2 cellular contexts compared by ENCODE assay signal in genomic region chrX:28225508-28225907, GRCh38.
A peak's percentile ranks its signal among the peaks of the same experiment; 100 is the strongest.
TF ChIP-seq lines count a peak whose summit lies in the region.

No MANE protein-coding gene starts in this region.

TF ChIP-seq in A549, 52 proteins besides CTCF, POLR2A, EP300 and RAD21 (continued from another document):
- TF ChIP-seq, protein P1, sequence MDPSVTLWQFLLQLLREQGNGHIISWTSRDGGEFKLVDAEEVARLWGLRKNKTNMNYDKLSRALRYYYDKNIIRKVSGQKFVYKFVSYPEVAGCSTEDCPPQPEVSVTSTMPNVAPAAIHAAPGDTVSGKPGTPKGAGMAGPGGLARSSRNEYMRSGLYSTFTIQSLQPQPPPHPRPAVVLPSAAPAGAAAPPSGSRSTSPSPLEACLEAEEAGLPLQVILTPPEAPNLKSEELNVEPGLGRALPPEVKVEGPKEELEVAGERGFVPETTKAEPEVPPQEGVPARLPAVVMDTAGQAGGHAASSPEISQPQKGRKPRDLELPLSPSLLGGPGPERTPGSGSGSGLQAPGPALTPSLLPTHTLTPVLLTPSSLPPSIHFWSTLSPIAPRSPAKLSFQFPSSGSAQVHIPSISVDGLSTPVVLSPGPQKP (IDR thresholded peaks at IDR 0.05; ENCODE audit: low read depth, low read length): no peak

TF ChIP-seq in liver, 16 proteins besides CTCF, POLR2A, EP300 and RAD21 (continued from another document):
- TF ChIP-seq HNF4A (conservative IDR thresholded peaks at IDR 0.05) (peak; percentile 74 to 80), ATF3 (IDR thresholded peaks at IDR 0.05) (no peak), RXRA (IDR thresholded peaks at IDR 0.05) (no peak), EGR1 (IDR thresholded peaks at IDR 0.05; ENCODE audit: low read depth in 2 of 2) (no peak), JUND (IDR thresholded peaks at IDR 0.05) (peak; percentile 27 to 39)
- TF ChIP-seq, protein P2, sequence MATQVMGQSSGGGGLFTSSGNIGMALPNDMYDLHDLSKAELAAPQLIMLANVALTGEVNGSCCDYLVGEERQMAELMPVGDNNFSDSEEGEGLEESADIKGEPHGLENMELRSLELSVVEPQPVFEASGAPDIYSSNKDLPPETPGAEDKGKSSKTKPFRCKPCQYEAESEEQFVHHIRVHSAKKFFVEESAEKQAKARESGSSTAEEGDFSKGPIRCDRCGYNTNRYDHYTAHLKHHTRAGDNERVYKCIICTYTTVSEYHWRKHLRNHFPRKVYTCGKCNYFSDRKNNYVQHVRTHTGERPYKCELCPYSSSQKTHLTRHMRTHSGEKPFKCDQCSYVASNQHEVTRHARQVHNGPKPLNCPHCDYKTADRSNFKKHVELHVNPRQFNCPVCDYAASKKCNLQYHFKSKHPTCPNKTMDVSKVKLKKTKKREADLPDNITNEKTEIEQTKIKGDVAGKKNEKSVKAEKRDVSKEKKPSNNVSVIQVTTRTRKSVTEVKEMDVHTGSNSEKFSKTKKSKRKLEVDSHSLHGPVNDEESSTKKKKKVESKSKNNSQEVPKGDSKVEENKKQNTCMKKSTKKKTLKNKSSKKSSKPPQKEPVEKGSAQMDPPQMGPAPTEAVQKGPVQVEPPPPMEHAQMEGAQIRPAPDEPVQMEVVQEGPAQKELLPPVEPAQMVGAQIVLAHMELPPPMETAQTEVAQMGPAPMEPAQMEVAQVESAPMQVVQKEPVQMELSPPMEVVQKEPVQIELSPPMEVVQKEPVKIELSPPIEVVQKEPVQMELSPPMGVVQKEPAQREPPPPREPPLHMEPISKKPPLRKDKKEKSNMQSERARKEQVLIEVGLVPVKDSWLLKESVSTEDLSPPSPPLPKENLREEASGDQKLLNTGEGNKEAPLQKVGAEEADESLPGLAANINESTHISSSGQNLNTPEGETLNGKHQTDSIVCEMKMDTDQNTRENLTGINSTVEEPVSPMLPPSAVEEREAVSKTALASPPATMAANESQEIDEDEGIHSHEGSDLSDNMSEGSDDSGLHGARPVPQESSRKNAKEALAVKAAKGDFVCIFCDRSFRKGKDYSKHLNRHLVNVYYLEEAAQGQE (IDR thresholded peaks at IDR 0.05): peak; percentile 98
